18 cellular contexts compared by ENCODE assay signal in the genomic region with DNA sequence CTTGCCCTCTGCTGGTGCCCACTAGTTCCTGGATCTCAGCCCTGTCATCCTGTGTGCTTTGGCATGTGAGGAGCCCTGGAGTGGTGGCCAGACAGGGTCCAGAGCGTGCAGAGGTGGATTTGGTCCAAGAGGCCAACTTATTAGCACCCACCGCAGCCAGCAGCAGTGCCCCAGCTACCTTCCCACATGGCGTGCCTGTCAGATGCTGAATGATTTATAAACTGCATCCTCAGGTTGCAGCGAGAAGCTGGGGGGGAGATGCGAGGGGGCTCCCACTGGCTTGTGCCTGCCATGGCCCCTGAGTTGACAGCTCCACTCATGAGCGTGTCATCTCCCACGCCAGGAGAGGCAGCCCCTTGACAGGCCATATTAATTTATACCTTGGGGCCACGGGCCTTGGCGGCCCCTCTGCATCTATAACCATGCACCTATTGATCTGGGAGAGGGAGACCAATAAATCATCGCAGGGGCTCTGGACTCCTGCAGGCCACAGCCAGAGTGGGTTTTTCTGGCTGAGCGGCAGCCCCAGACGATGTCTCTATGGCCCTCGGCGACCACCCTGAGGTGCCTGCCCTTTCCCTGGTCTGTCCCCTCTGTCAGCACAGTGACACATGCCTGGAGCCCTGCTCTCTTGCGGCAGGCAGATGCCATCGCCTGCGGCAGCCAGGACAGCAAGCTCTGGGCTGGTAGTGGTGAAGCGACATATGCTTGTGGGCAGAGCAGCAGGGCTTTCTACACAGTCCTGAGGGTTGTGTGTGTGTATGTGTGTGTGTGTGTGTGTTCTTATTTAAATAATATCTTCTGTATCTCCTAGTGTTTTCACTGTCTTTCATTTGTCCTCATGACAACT.
A peak's percentile ranks its signal among the peaks of the same experiment; 100 is the strongest.
DNase-seq lines count a peak whose midpoint lies in the region; ATAC-seq and TF ChIP-seq lines count a peak whose summit lies in the region.
"Had no signal": no experiment of that assay in that cellular context is flagged by ENCODE, and none has a peak within 500 bp of the region (broad histone marks: within the 10 kb centered on the region; RNA-seq: fewer than 3 reads in every experiment).

No MANE protein-coding gene starts in this region.

- H3K36me3 Mint-ChIP-seq in neural crest cell (ENCODE audit: low read depth), result no peaks in the 10 kb centered on the region
- H3K36me3 Mint-ChIP-seq: CD14-positive monocyte, IgD-negative memory B cell had no signal

- no peaks in the 10 kb centered on the region for H3K9me3 Mint-ChIP-seq in neural crest cell
- H3K9me3 Mint-ChIP-seq: CD14-positive monocyte, IgD-negative memory B cell had no signal

- H3K36me3 ChIP-seq in BE2C (no peaks in the 10 kb centered on the region), adrenal gland (replicated peaks in 1 of 2) (no peaks in the 10 kb centered on the region)

- DNase-seq in BE2C (peak; percentile 42), NCI-H1694 (lab: John Stamatoyannopoulos, UW) (peak; percentile 72), cerebellar cortex (ENCODE audit: low spot score) (peak; percentile 79), neural crest cell (ENCODE audit: low read depth, low spot score) (no peak), dermis blood vessel endothelial cell (no peak), adrenal gland (no peak), LoVo (ENCODE audit: low spot score) (no peak)
- DNase-seq: DMS 273 treated with DMSO at 0.1 percent for 48 hours; HCEC 1CT; MV-4-11; NCI-H2081 treated with DMSO at 0.1 percent for 48 hours; NCI-H2227 treated with DMSO at 0.1 percent for 48 hours; NK-92 treated with Interleukin-12 subunit alpha and Interleukin-12 subunit beta, amount 100 ng/mL, for 24 hours; SHP77 treated with DMSO at 0.1 percent for 48 hours had no signal

- no peaks in the 10 kb centered on the region for H3K9me3 ChIP-seq in BE2C
- H3K9me3 ChIP-seq in adrenal gland (replicated peaks in 1 of 3), result no peaks in the 10 kb centered on the region

- H3K4me1 ChIP-seq in BE2C, result peaks cover 4% of the 10 kb centered on the region
- H3K4me1 ChIP-seq in adrenal gland (replicated peaks in 1 of 2), result no peaks in the 10 kb centered on the region

- H3K4me1 Mint-ChIP-seq in neural crest cell, result peaks cover 7% of the 10 kb centered on the region
- H3K4me1 Mint-ChIP-seq: CD14-positive monocyte, IgD-negative memory B cell had no signal

- WGBS in adrenal gland, 4 donors, result 85 to 89% (median 87%) methylated on average over 7 to 18 of the region's 18 CpGs

- peak overlapping the region; percentile 67 for H3K27ac Mint-ChIP-seq in neural crest cell (ENCODE audit: unreplicated experiment)
- H3K27ac Mint-ChIP-seq: CD14-positive monocyte, IgD-negative memory B cell had no signal

- no peak for TF ChIP-seq POLR2A in adrenal gland (IDR thresholded peaks at IDR 0.05)

- TF ChIP-seq CTCF in BE2C (IDR thresholded peaks at IDR 0.05; ENCODE audit: low read depth, low read length) (no peak), neural crest cell (conservative IDR thresholded peaks at IDR 0.05) (no peak), adrenal gland (IDR thresholded peaks at IDR 0.05) (no peak)

- H3K27ac ChIP-seq in adrenal gland, result no peak overlapping the region
- H3K27ac ChIP-seq: HL-60 had no signal

- H3K27me3 ChIP-seq in BE2C, result no peaks in the 10 kb centered on the region
- H3K27me3 ChIP-seq in adrenal gland, result no peaks in the 10 kb centered on the region

- no peak overlapping the region for H3K4me3 Mint-ChIP-seq in neural crest cell
- H3K4me3 Mint-ChIP-seq: CD14-positive monocyte, IgD-negative memory B cell had no signal

- no peak for ATAC-seq in HG03196 (IDR thresholded peaks at IDR 0.05; ENCODE audit: unreplicated experiment)

- H3K27me3 Mint-ChIP-seq in neural crest cell (ENCODE audit: low read depth), result no peaks in the 10 kb centered on the region

- intact Hi-C loops in adrenal gland (cut with DNase I), result no loop called here

- H3K4me3 ChIP-seq in BE2C (ENCODE audit: low read depth, low read length) (no peak overlapping the region), adrenal gland (no peak overlapping the region)

Comparison
In these comparisons a context has a peak if more than half of its experiments do, and no peak if none do; other contexts are left out.
1. DNase-seq: peak in BE2C (single experiment), NCI-H1694 (single experiment) and cerebellar cortex (single experiment); none in neural crest cell (single experiment), dermis blood vessel endothelial cell (single experiment), adrenal gland (0 of 7) and LoVo (single experiment).